ENCODE assay signal across 13 cellular contexts in the genomic region with DNA sequence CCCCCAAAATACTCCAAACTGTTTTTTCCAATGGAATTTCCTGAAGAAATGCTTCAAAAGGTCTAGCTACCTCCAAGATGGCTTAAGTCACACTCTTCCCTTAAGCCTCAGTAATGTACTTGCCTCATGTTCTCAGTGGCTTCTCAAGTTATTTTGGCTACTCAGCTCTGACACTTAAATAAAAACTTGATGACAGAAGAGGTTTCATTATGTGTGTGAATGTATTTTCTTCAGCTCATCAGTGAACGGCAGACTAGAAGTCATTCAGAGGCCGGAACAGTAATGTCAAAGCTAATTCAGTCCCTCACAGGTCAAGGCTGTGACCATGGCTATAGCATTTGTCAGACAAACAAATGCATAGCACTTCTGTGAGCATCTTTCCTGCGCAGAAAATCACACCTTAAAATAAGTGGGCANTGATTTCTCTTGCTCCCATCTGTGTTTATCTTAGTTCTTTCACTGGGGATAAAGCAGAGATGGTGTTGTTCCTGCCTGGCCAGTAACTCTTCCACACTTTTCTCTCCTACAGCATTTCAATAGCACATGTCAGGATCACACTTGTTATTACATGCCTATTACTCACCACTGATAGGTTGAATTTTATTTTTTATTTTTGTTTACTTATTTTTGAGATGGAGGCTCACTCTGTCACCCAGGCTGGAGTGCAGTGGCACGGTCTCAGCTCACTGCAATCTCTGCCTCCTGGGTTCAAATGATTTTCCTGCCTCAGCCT.
DNase-seq lines count a peak whose midpoint lies in the region; ATAC-seq and TF ChIP-seq lines count a peak whose summit lies in the region.
"Had no signal": no experiment of that assay in that cellular context is flagged by ENCODE, and none has a peak within 500 bp of the region (broad histone marks: within the 10 kb centered on the region; RNA-seq: fewer than 3 reads in every experiment).

No MANE protein-coding gene starts in this region.

- no peaks in the 10 kb centered on the region for H3K36me3 Mint-ChIP-seq in natural killer cell
- H3K36me3 Mint-ChIP-seq: brain had no signal

- no peak for TF ChIP-seq CTCF in natural killer cell (IDR thresholded peaks at IDR 0.05)

- H3K4me3 Mint-ChIP-seq in natural killer cell: no peak overlapping the region
- H3K4me3 Mint-ChIP-seq: brain had no signal

- DNase-seq in left ventricle myocardium superior (no peak), natural killer cell (no peak), amniotic stem cell (lab: John Stamatoyannopoulos, UW) (no peak), putamen (ENCODE audit: low spot score) (no peak)
- DNase-seq: activated T-cell treated with anti-CD3 and anti-CD28 coated beads, Interleukin-2, amount 50 U/mL, for 48 hours; right cardiac atrium; trophoblast cell had no signal

- ATAC-seq in GM18517 (IDR thresholded peaks at IDR 0.05; ENCODE audit: unreplicated experiment): peak; percentile 82
- ATAC-seq in GM21367 (IDR thresholded peaks at IDR 0.05; ENCODE audit: unreplicated experiment): peak; percentile 77
- peak; percentile 79 for ATAC-seq in HG03064 (IDR thresholded peaks at IDR 0.05; ENCODE audit: low read depth, unreplicated experiment)
- peak; percentile 40 for ATAC-seq in left ventricle myocardium superior
- no peak for ATAC-seq in natural killer cell
- ATAC-seq: K562, Panc1 had no signal

- H3K27me3 Mint-ChIP-seq in natural killer cell (ENCODE audit: low read depth in 2 of 2): peaks cover 36 to 72% of the 10 kb centered on the region in 2 donors

- H3K27ac Mint-ChIP-seq in natural killer cell: no peak overlapping the region
- H3K27ac Mint-ChIP-seq: brain had no signal

- no peaks in the 10 kb centered on the region for H3K9me3 Mint-ChIP-seq in natural killer cell

- peaks cover 29% of the 10 kb centered on the region in 2 donors for H3K4me1 Mint-ChIP-seq in natural killer cell

- intact Hi-C loops in left ventricle myocardium superior (cut with micrococcal nuclease): no loop called here
- intact Hi-C loops in natural killer cell (cut with micrococcal nuclease): no loop called here

Comparison
In these comparisons a context has a peak if more than half of its experiments do, and no peak if none do; other contexts are left out.
1. ATAC-seq: peak in GM18517 (single experiment), GM21367 (single experiment), HG03064 (single experiment) and left ventricle myocardium superior (single experiment); none in natural killer cell (0 of 3).